In genomic region chr6:4638641-4639040, GRCh38 we compare ENCODE assay signal across 22 cellular contexts.
"Had no signal": no experiment of that assay in that cellular context is flagged by ENCODE, and none has a peak within 500 bp of the region (broad histone marks: within the 10 kb centered on the region; RNA-seq: fewer than 3 reads in every experiment).

No MANE protein-coding gene starts in this region.

- H3K4me2 ChIP-seq: KMS-11 had no signal

- H3K36me3 ChIP-seq: SJSA1 had no signal

- H3K36me3 Mint-ChIP-seq: IgD-negative memory B cell had no signal

- H3K27ac Mint-ChIP-seq: IgD-negative memory B cell had no signal

- H3K9ac ChIP-seq: KMS-11 had no signal

- DNase-seq: Kasumi-1, MM.1S, NCI-H1092 treated with DMSO at 0.1 percent for 48 hours, NCI-H1436, NCI-H187, NCI-H2029, NCI-H2081 treated with DMSO at 0.1 percent for 48 hours, NCI-H2171, NCI-H226, NCI-H446, NCI-H510A, NCI-H524 treated with DMSO at 0.1 percent for 48 hours, NCI-H69, NCI-H774, Right ventricle myocardium superior, RPMI8226, SIG-M5 had no signal

- H3K4me3 Mint-ChIP-seq: IgD-negative memory B cell had no signal

- H3K4me3 ChIP-seq: K562, SJSA1 had no signal

- H3K9me3 Mint-ChIP-seq: IgD-negative memory B cell had no signal

- H3K27ac ChIP-seq: HL-60, KMS-11, SJSA1 had no signal

- H3K4me1 Mint-ChIP-seq: IgD-negative memory B cell had no signal

- H3K27me3 ChIP-seq: SJSA1 had no signal
